In the genomic region with DNA sequence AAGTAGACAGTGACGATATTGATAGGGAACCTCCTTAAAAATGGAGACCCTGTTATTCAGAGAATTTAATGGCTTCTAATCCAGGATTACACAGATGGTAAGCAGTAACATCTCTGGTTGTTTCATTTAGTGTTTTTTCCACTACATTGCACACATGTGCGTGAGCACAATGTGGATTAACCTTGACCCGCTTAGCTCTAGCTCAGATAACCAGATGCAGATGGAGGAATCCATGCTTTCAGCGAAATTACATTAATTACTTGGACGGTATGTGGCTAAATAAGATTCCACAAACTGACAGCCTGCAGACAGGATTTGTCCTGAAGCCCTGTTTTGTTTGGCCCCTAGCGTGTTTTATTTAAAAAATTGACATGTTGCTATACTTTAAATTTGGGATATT, we compare ENCODE assay signal across 22 cellular contexts.
A peak's percentile ranks its signal among the peaks of the same experiment; 100 is the strongest.
DNase-seq lines count a peak whose midpoint lies in the region; ATAC-seq and TF ChIP-seq lines count a peak whose summit lies in the region.
"Had no signal": no experiment of that assay in that cellular context is flagged by ENCODE, and none has a peak within 500 bp of the region (broad histone marks: within the 10 kb centered on the region; RNA-seq: fewer than 3 reads in every experiment).

No MANE protein-coding gene starts in this region.

- intact Hi-C loops in cardiac septum (cut with DNase I), result no loop called here

- peak overlapping the region; percentile 71 for H3K4me3 Mint-ChIP-seq in HFFc6
- H3K4me3 Mint-ChIP-seq: activated T-cell treated with anti-CD3 and anti-CD28 coated beads, Interleukin-2, amount 50 U/mL, for 4 hours; IgD-negative memory B cell; stimulated activated memory B cell treated with anti-CD40 and anti-IgM and Interleukin-4, amounts not matched to agents 10 μg/mL and 1 μg/mL and 100 μg/mL, for 72 hours; T-cell had no signal

- H3K9me3 ChIP-seq in SJCRH30 (replicated peaks), result no peaks in the 10 kb centered on the region; the same call in 1 of the 2 replicates
- H3K9me3 ChIP-seq: BLaER1, Caco-2, neutrophil, testis had no signal

- DNase-seq in HFFc6, result peak; percentile 8
- peak; percentile 66 for DNase-seq in fibroblast of villous mesenchyme (ENCODE audit: low read depth)
- no peak for DNase-seq in cardiac septum (ENCODE audit: low spot score)
- no peak for DNase-seq in SJCRH30
- no peak for DNase-seq in NCI-H1694 (lab: John Stamatoyannopoulos, UW)
- DNase-seq: activated CD8-positive, alpha-beta memory T cell treated with anti-CD3 and anti-CD28 coated beads for 24 hours; activated naive CD4-positive, alpha-beta T cell treated with Interleukin-2 at 50 U/mL for 16 hours; activated T-cell treated with anti-CD3 and anti-CD28 coated beads, Interleukin-2, amount 50 U/mL, for 4 hours; Caco-2; central memory CD4-positive, alpha-beta T cell; NCI-H1417; NCI-H526; small intestine; stimulated activated CD4-positive, alpha-beta T cell treated with anti-CD3 and anti-CD28 coated beads, Interleukin-2, amount 100 ng/mL, for 24 hours; T-cell; testis had no signal

- no peak overlapping the region for H3K4me3 ChIP-seq in fibroblast of villous mesenchyme (ENCODE audit: low read depth, low read length)
- no peak overlapping the region for H3K4me3 ChIP-seq in SJCRH30
- H3K4me3 ChIP-seq: BLaER1, testis had no signal

- peaks cover 55% of the 10 kb centered on the region for H3K4me1 Mint-ChIP-seq in HFFc6 (ENCODE audit: low read depth)
- H3K4me1 Mint-ChIP-seq: IgD-negative memory B cell; stimulated activated memory B cell treated with anti-CD40 and anti-IgM and Interleukin-4, amounts not matched to agents 10 μg/mL and 1 μg/mL and 100 μg/mL, for 72 hours; T-cell had no signal

- no peak overlapping the region for H3K27ac ChIP-seq in SJCRH30
- H3K27ac ChIP-seq: BLaER1, neutrophil, testis had no signal

- no peaks in the 10 kb centered on the region for H3K9me3 Mint-ChIP-seq in HFFc6
- H3K9me3 Mint-ChIP-seq: activated T-cell treated with anti-CD3 and anti-CD28 coated beads, Interleukin-2, amount 50 U/mL, for 4 hours; IgD-negative memory B cell; stimulated activated memory B cell treated with anti-CD40 and anti-IgM and Interleukin-4, amounts not matched to agents 10 μg/mL and 1 μg/mL and 100 μg/mL, for 72 hours; T-cell had no signal

- H3K27me3 ChIP-seq in SJCRH30, result no peaks in the 10 kb centered on the region
- H3K27me3 ChIP-seq: BLaER1, neutrophil, testis had no signal

- no peaks in the 10 kb centered on the region for H3K4me1 ChIP-seq in SJCRH30
- H3K4me1 ChIP-seq: BLaER1, testis had no signal

- peak overlapping the region; percentile 85 for H3K27ac Mint-ChIP-seq in HFFc6
- H3K27ac Mint-ChIP-seq: IgD-negative memory B cell; stimulated activated memory B cell treated with anti-CD40 and anti-IgM and Interleukin-4, amounts not matched to agents 10 μg/mL and 1 μg/mL and 100 μg/mL, for 72 hours; T-cell had no signal

- no peaks in the 10 kb centered on the region for H3K27me3 Mint-ChIP-seq in HFFc6 (ENCODE audit: insufficient read depth)
- H3K27me3 Mint-ChIP-seq: IgD-negative memory B cell; stimulated activated memory B cell treated with anti-CD40 and anti-IgM and Interleukin-4, amounts not matched to agents 10 μg/mL and 1 μg/mL and 100 μg/mL, for 72 hours; T-cell had no signal

- TF ChIP-seq CTCF in HFFc6 (IDR thresholded peaks at IDR 0.05) (no peak), fibroblast of villous mesenchyme (IDR thresholded peaks at IDR 0.05; ENCODE audit: insufficient read depth, low read depth, low read length) (no peak)

- no peaks in the 10 kb centered on the region for H3K36me3 ChIP-seq in SJCRH30
- H3K36me3 ChIP-seq: BLaER1, neutrophil had no signal

- peaks cover 5% of the 10 kb centered on the region; the same call in 1 of the 2 replicates for H3K36me3 Mint-ChIP-seq in HFFc6 (ENCODE audit: low read depth)
- H3K36me3 Mint-ChIP-seq: stimulated activated memory B cell treated with anti-CD40 and anti-IgM and Interleukin-4, amounts not matched to agents 10 μg/mL and 1 μg/mL and 100 μg/mL, for 72 hours had no signal

- no peak; the same call in 2 of the 3 replicates for ATAC-seq in SK-N-SH treated with all-trans-retinoic acid at 6 μM for 48 hours
- ATAC-seq in GM19328 (IDR thresholded peaks at IDR 0.05; ENCODE audit: unreplicated experiment), result no peak
- ATAC-seq: activated T-cell treated with anti-CD3 and anti-CD28 coated beads, Interleukin-2, amount 50 U/mL, for 4 hours; T-cell had no signal

TF ChIP-seq in SK-N-SH treated with all-trans-retinoic acid at 6 μM for 48 hours, 23 proteins besides CTCF, POLR2A, EP300 and RAD21:
- TF ChIP-seq, protein P1, sequence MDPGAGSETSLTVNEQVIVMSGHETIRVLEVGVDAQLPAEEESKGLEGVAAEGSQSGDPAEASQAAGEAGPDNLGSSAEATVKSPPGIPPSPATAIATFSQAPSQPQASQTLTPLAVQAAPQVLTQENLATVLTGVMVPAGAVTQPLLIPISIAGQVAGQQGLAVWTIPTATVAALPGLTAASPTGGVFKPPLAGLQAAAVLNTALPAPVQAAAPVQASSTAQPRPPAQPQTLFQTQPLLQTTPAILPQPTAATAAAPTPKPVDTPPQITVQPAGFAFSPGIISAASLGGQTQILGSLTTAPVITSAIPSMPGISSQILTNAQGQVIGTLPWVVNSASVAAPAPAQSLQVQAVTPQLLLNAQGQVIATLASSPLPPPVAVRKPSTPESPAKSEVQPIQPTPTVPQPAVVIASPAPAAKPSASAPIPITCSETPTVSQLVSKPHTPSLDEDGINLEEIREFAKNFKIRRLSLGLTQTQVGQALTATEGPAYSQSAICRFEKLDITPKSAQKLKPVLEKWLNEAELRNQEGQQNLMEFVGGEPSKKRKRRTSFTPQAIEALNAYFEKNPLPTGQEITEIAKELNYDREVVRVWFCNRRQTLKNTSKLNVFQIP (CRISPR knock-in tag; IDR thresholded peaks at IDR 0.05; ENCODE audit: borderline replicate concordance, low read depth), result no peak
- TF ChIP-seq, protein P2, sequence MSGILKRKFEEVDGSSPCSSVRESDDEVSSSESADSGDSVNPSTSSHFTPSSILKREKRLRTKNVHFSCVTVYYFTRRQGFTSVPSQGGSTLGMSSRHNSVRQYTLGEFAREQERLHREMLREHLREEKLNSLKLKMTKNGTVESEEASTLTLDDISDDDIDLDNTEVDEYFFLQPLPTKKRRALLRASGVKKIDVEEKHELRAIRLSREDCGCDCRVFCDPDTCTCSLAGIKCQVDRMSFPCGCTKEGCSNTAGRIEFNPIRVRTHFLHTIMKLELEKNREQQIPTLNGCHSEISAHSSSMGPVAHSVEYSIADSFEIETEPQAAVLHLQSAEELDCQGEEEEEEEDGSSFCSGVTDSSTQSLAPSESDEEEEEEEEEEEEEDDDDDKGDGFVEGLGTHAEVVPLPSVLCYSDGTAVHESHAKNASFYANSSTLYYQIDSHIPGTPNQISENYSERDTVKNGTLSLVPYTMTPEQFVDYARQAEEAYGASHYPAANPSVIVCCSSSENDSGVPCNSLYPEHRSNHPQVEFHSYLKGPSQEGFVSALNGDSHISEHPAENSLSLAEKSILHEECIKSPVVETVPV (CRISPR knock-in tag; IDR thresholded peaks at IDR 0.05), result no peak
- TF ChIP-seq ISL1 (CRISPR knock-in tag; IDR thresholded peaks at IDR 0.05), result 0 out of 2 replicates have a peak, but pooled peaks have one; percentile 6
- TF ChIP-seq TCF4 (CRISPR knock-in tag; IDR thresholded peaks at IDR 0.05; ENCODE audit: borderline replicate concordance), result peak; percentile 85
TF ChIP-seq in SK-N-SH treated with all-trans-retinoic acid at 6 μM for 48 hours: peak in this region for 2.

Comparison
In these comparisons a context has a peak if more than half of its experiments do, and no peak if none do; other contexts are left out.
1. DNase-seq: peak in HFFc6 (single experiment) and fibroblast of villous mesenchyme (single experiment); none in cardiac septum (single experiment), SJCRH30 (0 of 2) and NCI-H1694 (single experiment).